In genomic region chr6:169450097-169450496, GRCh38 we compare ENCODE assay signal across 17 cellular contexts.
DNase-seq lines count a peak whose midpoint lies in the region; ATAC-seq and TF ChIP-seq lines count a peak whose summit lies in the region.
"Had no signal": no experiment of that assay in that cellular context is flagged by ENCODE, and none has a peak within 500 bp of the region (broad histone marks: within the 10 kb centered on the region; RNA-seq: fewer than 3 reads in every experiment).

No MANE protein-coding gene starts in this region.

- no peak overlapping the region for H3K4ac ChIP-seq in trophoblast cell (ENCODE audit: low read depth, low read length)

- no peak for TF ChIP-seq CTCF in C4-2B (conservative IDR thresholded peaks at IDR 0.05)
- no peak for TF ChIP-seq CTCF in GM10266 (IDR thresholded peaks at IDR 0.05; ENCODE audit: control insufficient read depth, insufficient read depth, low read depth, missing control alignments)

- H3K27ac ChIP-seq in C4-2B = peak overlapping the region; percentile 31
- peak overlapping the region; percentile 53 for H3K27ac ChIP-seq in ectodermal cell (ENCODE audit: insufficient read depth, low read depth, low read length, poor library complexity, severe bottlenecking)
- H3K27ac ChIP-seq in trophoblast cell (ENCODE audit: low read depth, low read length) = no peak overlapping the region
- H3K27ac ChIP-seq: neutrophil had no signal

- H2BK120ac ChIP-seq in trophoblast cell (ENCODE audit: insufficient read depth, low read length, poor library complexity) = no peak overlapping the region

- H4K12ac ChIP-seq in trophoblast cell (ENCODE audit: low read depth, low read length) = no peak overlapping the region

- H4K91ac ChIP-seq in trophoblast cell (ENCODE audit: low read depth, low read length) = no peak overlapping the region

- H3K79me1 ChIP-seq in trophoblast cell (ENCODE audit: low read length) = no peaks in the 10 kb centered on the region

- H2BK5ac ChIP-seq in trophoblast cell (ENCODE audit: low read depth, low read length, poor library complexity) = no peak overlapping the region

- H3K4me2 ChIP-seq in trophoblast cell (ENCODE audit: low read length) = no peak overlapping the region

- H2BK12ac ChIP-seq in trophoblast cell (ENCODE audit: low read length) = no peak overlapping the region

- H3K9ac ChIP-seq in trophoblast cell (ENCODE audit: low read length) = no peak overlapping the region

- 68 to 76% methylated on average over 12 of the region's 12 CpGs for WGBS in ectodermal cell, 2 experiments
- no CpG with 5 or more reads among the region's 12 CpGs for WGBS in trophoblast cell (ENCODE audit: extremely low coverage, insufficient coverage, insufficient read length)

- no peak overlapping the region for H3K23ac ChIP-seq in trophoblast cell (ENCODE audit: low read length)

- DNase-seq in NCI-H146 treated with DMSO at 0.1 percent for 48 hours (lab: John Stamatoyannopoulos, UW; ENCODE audit: unreplicated experiment) (peak; percentile 79), trophoblast cell (peak; percentile 31 to 35), GM10266 (ENCODE audit: extremely low spot score) (no peak), NCI-H526 treated with DMSO at 0.1 percent for 48 hours (lab: John Stamatoyannopoulos, UW) (no peak)
- no peak for DNase-seq in stimulated activated CD4-positive, alpha-beta T cell treated with anti-CD3 and anti-CD28 coated beads, Interleukin-2, amount 100 ng/mL, for 24 hours
- DNase-seq: activated CD4-positive, alpha-beta T cell treated with anti-CD3 and anti-CD28 coated beads, Interleukin-2, amount 10 ng/mL, durations not matched to agents 7 days and 5 days; activated naive CD4-positive, alpha-beta T cell treated with Interleukin-2 at 50 U/mL for 16 hours; Caco-2; dorsolateral prefrontal cortex; immature natural killer cell; KBM-7; RPMI8226 had no signal

- no peak overlapping the region for H3K14ac ChIP-seq in trophoblast cell (ENCODE audit: low read length)

- H2AFZ ChIP-seq in trophoblast cell (ENCODE audit: insufficient read depth, low read length, poor library complexity) = no peak overlapping the region

- no peaks in the 10 kb centered on the region for H3K79me2 ChIP-seq in trophoblast cell (ENCODE audit: control insufficient read depth, insufficient read depth, low read length, poor library complexity)

- peaks cover 4% of the 10 kb centered on the region for H3K4me1 ChIP-seq in ectodermal cell (ENCODE audit: control insufficient read depth, insufficient read depth, low read length)
- H3K4me1 ChIP-seq in trophoblast cell (ENCODE audit: control insufficient read depth in 1 of 2, insufficient read depth in 2 of 2, low read length in 2 of 2) = no peaks in the 10 kb centered on the region

- H3K9me3 ChIP-seq in ectodermal cell (ENCODE audit: control insufficient read depth, low read length) (no peaks in the 10 kb centered on the region), trophoblast cell (ENCODE audit: insufficient read depth, low read depth, low read length) (no peaks in the 10 kb centered on the region)
- H3K9me3 ChIP-seq: Caco-2, neutrophil had no signal

- H3K36me3 ChIP-seq in ectodermal cell (ENCODE audit: control insufficient read depth, insufficient read depth, low read length) (no peaks in the 10 kb centered on the region), trophoblast cell (ENCODE audit: control insufficient read depth in 1 of 2, insufficient read depth in 2 of 2, low read length in 2 of 2) (no peaks in the 10 kb centered on the region)
- H3K36me3 ChIP-seq: neutrophil had no signal

- ATAC-seq in HG03378 (IDR thresholded peaks at IDR 0.05; ENCODE audit: unreplicated experiment) = no peak
- ATAC-seq: esophagus mucosa had no signal

- H2AK5ac ChIP-seq in trophoblast cell (ENCODE audit: low read length) = no peak overlapping the region

- no peak overlapping the region for H4K8ac ChIP-seq in trophoblast cell (ENCODE audit: low read depth, low read length)

- no peak overlapping the region for H3K18ac ChIP-seq in trophoblast cell (ENCODE audit: low read length)

- H3K27me3 ChIP-seq in ectodermal cell (ENCODE audit: control insufficient read depth, insufficient read depth, low read length, poor library complexity, severe bottlenecking) (no peaks in the 10 kb centered on the region), trophoblast cell (ENCODE audit: insufficient read depth, low read length) (no peaks in the 10 kb centered on the region)
- H3K27me3 ChIP-seq: neutrophil had no signal

- H3K4me3 ChIP-seq in ectodermal cell (ENCODE audit: insufficient read depth, low read depth, low read length) = no peak overlapping the region
- H3K4me3 ChIP-seq in trophoblast cell (ENCODE audit: low read depth, low read length) = no peak overlapping the region

Comparison
In these comparisons a context has a peak if more than half of its experiments do, and no peak if none do; other contexts are left out.
1. DNase-seq: peak in NCI-H146 treated with DMSO at 0.1 percent for 48 hours (single experiment) and trophoblast cell (2 of 2); none in GM10266 (single experiment), NCI-H526 treated with DMSO at 0.1 percent for 48 hours (single experiment) and stimulated activated CD4-positive, alpha-beta T cell treated with anti-CD3 and anti-CD28 coated beads, Interleukin-2, amount 100 ng/mL, for 24 hours (0 of 2).